Comparison of ENCODE assay signal across 19 cellular contexts in genomic region chr1:226414098-226414698, GRCh38.
"Had no signal": no experiment of that assay in that cellular context is flagged by ENCODE, and none has a peak within 500 bp of the region (broad histone marks: within the 10 kb centered on the region; RNA-seq: fewer than 3 reads in every experiment).

No MANE protein-coding gene starts in this region.

- H3K4me1 ChIP-seq: esophagus squamous epithelium, left ventricle myocardium inferior, lower lobe of right lung, neural progenitor cell, pancreas, testis had no signal

- H3K9ac ChIP-seq: neural progenitor cell had no signal

- H3K27me3 ChIP-seq: esophagus squamous epithelium, gastroesophageal sphincter, neural progenitor cell, pancreas, testis, tibial nerve had no signal

- H3K27ac ChIP-seq: esophagus squamous epithelium, gastroesophageal sphincter, left ventricle myocardium inferior, lower lobe of right lung, neural progenitor cell, pancreas, testis, tibial nerve had no signal

- H3K4me2 ChIP-seq: neural progenitor cell had no signal

- FAIRE-seq: keratinocyte, pancreas had no signal

- ATAC-seq: effector memory CD8-positive, alpha-beta T cell; gastroesophageal sphincter; lower lobe of right lung; natural killer cell treated with Interleukin-12 subunit alpha and Interleukin-12 subunit beta and Interleukin-15 and Interleukin-18, amount 100 ng/mL, for 72 hours; pancreas; right cardiac atrium; stimulated activated effector memory CD8-positive, alpha-beta T cell treated with anti-CD3 and anti-CD28 coated beads, Interleukin-12 subunit alpha, Interleukin-12 subunit beta, amount 100 ng/mL, for 72 hours had no signal

- H3K9me3 ChIP-seq: esophagus squamous epithelium, gastroesophageal sphincter, left ventricle myocardium inferior, lower lobe of right lung, pancreas, testis, tibial nerve had no signal

- DNase-seq: effector memory CD8-positive, alpha-beta T cell; esophagus squamous epithelium; foreskin fibroblast; glutamatergic neuron; left ventricle myocardium inferior; lower lobe of right lung; midbrain; occipital lobe; pancreas; right cardiac atrium; stimulated activated CD4-positive, alpha-beta T cell treated with anti-CD3 and anti-CD28 coated beads, Interleukin-4, amount 100 ng/mL, for 1 hour; stimulated activated CD8-positive, alpha-beta memory T cell treated with anti-CD3 and anti-CD28 coated beads, Interleukin-4, amount 100 ng/mL, for 48 hours; testis had no signal

- H3K36me3 ChIP-seq: esophagus squamous epithelium, gastroesophageal sphincter, left ventricle myocardium inferior, lower lobe of right lung, neural progenitor cell, pancreas, tibial nerve had no signal

- H2AFZ ChIP-seq: neural progenitor cell had no signal

- H3K4me3 ChIP-seq: esophagus squamous epithelium, gastroesophageal sphincter, left ventricle myocardium inferior, lower lobe of right lung, neural progenitor cell, pancreas, testis, tibial nerve had no signal
